ENCODE assay signal across 17 cellular contexts in the genomic region with DNA sequence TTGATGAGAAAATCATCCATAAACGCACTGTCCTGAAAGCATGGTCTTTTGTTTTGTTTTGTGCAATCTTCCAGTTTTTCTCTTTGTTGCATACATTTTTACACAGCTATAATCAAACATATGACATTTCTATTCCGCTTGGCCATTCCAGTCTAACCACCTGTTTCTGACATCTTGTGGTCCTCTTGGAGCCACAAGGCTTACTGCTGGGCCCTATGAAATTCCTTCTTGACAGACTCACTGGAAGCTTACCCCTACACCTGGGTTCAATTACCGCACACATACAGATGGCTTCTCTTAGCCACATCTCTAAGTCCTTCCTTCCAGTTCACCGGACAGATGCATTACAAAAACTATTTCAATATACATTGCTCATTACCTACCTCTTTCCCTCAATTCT.
"Had no signal": no experiment of that assay in that cellular context is flagged by ENCODE, and none has a peak within 500 bp of the region (broad histone marks: within the 10 kb centered on the region; RNA-seq: fewer than 3 reads in every experiment).

No MANE protein-coding gene starts in this region.

- H3K27ac ChIP-seq: breast epithelium, coronary artery, neural progenitor cell, ovary, spleen had no signal

- H3K9me3 ChIP-seq: breast epithelium, mucosa of descending colon, ovary had no signal

- H3K4me1 ChIP-seq: breast epithelium, spleen had no signal

- ATAC-seq: activated CD8-positive, alpha-beta memory T cell treated with anti-CD3 and anti-CD28 coated beads, Interleukin-2, amount 10 ng/mL, durations not matched to agents 7 days and 5 days; left cardiac atrium; mucosa of descending colon; naive thymus-derived CD4-positive, alpha-beta T cell; sciatic nerve had no signal

- H3K9ac ChIP-seq: neural progenitor cell had no signal

- H3K27me3 ChIP-seq: breast epithelium, neural progenitor cell, ovary, spleen had no signal

- H3K36me3 ChIP-seq: breast epithelium, neural progenitor cell, ovary had no signal

- H3K4me3 ChIP-seq: breast epithelium, coronary artery, mucosa of descending colon, neural progenitor cell, ovary, spleen had no signal

- H3K4me2 ChIP-seq: neural progenitor cell had no signal

- H2AFZ ChIP-seq: neural progenitor cell had no signal

- DNase-seq: activated CD4-positive, alpha-beta memory T cell treated with anti-CD3 and anti-CD28 coated beads, Interleukin-2, amount 10 ng/mL, durations not matched to agents 7 days and 5 days; activated CD4-positive, alpha-beta T cell treated with anti-CD3 and anti-CD28 coated beads for 48 hours; activated CD4-positive, CD25-positive, alpha-beta regulatory T cell; activated CD8-positive, alpha-beta memory T cell treated with anti-CD3 and anti-CD28 coated beads, Interleukin-2, amount 10 ng/mL, durations not matched to agents 7 days and 5 days; erythroblast; left cardiac atrium; mesenchymal stem cell; mucosa of descending colon; naive thymus-derived CD4-positive, alpha-beta T cell; ovary; spleen; stimulated activated CD8-positive, alpha-beta memory T cell treated with anti-CD3 and anti-CD28 coated beads, Interleukin-4, amount 100 ng/mL, for 48 hours; stimulated activated naive CD4-positive, alpha-beta T cell had no signal
